In the genomic region with DNA sequence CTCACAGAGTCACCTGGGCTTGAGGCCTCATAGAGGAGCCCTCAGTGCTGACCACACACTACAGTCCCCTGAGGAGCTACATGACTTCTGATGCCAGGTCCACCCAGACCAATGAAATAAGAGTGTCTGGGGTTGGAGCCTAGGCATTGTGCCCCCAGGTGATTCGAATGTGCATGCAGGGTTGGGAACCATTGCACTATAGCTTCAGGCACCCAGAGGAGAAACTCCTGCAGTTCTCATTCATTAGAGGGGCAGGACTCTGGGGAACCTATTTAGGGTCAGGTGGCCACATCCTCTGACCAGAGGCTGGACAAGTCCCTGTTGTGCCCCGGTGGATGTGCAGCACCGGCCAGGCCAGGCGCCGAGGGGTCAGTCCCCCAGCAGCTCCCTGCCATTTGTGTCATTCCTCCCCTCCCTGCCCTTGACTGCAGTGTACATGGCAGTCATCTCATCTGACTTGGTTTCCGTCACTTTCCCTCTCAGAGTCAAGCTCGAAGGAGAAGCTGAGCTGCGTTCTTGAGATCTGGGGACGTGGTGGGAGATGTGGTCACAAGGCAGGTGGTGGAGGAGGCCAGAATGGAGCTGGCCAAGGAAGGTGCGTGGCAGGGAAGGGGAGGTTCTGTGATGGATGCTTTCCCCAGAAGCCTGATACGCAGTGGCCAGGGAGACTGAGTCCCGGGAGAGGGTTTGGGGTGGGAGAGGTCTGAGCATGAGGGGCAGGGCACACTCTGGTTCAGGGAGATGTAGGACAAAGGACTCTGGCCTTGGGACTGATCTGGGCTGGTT, we compare ENCODE assay signal across 1 cellular context.
TF ChIP-seq lines count a peak whose summit lies in the region.

No MANE protein-coding gene starts in this region.

TF ChIP-seq in H1, 55 proteins besides CTCF, POLR2A, EP300 and RAD21:
- no peak for TF ChIP-seq SAP30 (IDR thresholded peaks at IDR 0.05; ENCODE audit: insufficient read depth, insufficient replicate concordance, low read length)
- TF ChIP-seq KDM1A (IDR thresholded peaks at IDR 0.05; ENCODE audit: borderline replicate concordance, low read length), result no peak
- 0 out of 2 replicates have a peak, but pooled peaks have one; percentile 35 for TF ChIP-seq RBBP5 (IDR thresholded peaks at IDR 0.05; ENCODE audit: borderline replicate concordance, low read depth, low read length)
- TF ChIP-seq EGR1 (IDR thresholded peaks at IDR 0.05; ENCODE audit: borderline replicate concordance, low read depth, low read length), result no peak
